8 cellular contexts compared by ENCODE assay signal in the genomic region with DNA sequence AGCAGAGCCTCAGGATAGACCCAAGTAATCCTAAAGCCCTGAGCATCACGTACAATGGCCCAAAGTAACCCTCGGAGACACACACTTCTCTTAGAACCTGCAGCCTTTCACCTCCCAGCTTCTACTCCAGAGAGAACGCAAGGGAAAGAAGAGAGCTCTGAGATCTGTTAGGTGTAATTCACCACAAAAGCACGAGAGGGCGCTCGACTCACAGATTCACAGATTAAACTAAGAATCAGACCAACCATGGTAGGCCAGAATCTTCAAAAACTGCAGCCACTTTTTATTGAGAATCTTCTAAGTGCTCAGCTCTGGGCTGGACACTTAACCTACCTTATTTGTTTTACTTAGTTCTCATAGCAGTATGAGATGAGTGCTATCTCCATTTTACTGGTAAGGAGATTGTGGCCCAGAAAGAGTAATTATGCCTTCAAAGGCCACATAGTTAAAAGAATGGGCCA. TPM values are rescaled to one million over a fixed set of nuclear protein-coding genes. Genes with fewer than 3 reads are reported as not detected.
DNase-seq lines count a peak whose midpoint lies in the region; ATAC-seq, FAIRE-seq and TF ChIP-seq lines count a peak whose summit lies in the region.

No MANE protein-coding gene starts in this region.

- H3K4me3 ChIP-seq in AG10803 (ENCODE audit: low read length), result peak overlapping the region; percentile 50
- peak overlapping the region; percentile 99 for H3K4me3 ChIP-seq in LNCaP clone FGC (ENCODE audit: low read depth, low read length)
- peak overlapping the region; percentile 97 for H3K4me3 ChIP-seq in fibroblast of pulmonary artery (replicated peaks; ENCODE audit: low read depth, low read length)

- no peak overlapping the region for H3K27ac ChIP-seq in RWPE1

- H3K4me3 Mint-ChIP-seq in activated T-helper 17 cell treated with anti-CD3 and anti-CD28 coated beads, Interleukin-2, amount 50 U/mL, for 72 hours, result peak overlapping the region; percentile 99
- peak overlapping the region; percentile 98 to 99 (median 99) for H3K4me3 Mint-ChIP-seq in nephron

- no peaks in the 10 kb centered on the region for H3K9me3 Mint-ChIP-seq in activated T-helper 17 cell treated with anti-CD3 and anti-CD28 coated beads, Interleukin-2, amount 50 U/mL, for 72 hours
- no peaks in the 10 kb centered on the region for H3K9me3 Mint-ChIP-seq in nephron

- CTCF ChIA-PET in RWPE1 (lab: Yijun Ruan, JAX), result interaction anchor here (0.6 to 3.0 kb wide), 21 partner anchors 8 to 481 kb away, joined by 3 to 20 read pairs (median 4); partner anchors contain the start of genes ARF3, RND1, WNT1 and WNT10B

- peak; percentile 86 for TF ChIP-seq CTCF in AG10803 (conservative IDR thresholded peaks at IDR 0.05; ENCODE audit: low read length)
- peak; percentile 82 for TF ChIP-seq CTCF in LNCaP clone FGC (IDR thresholded peaks at IDR 0.05; ENCODE audit: control insufficient read depth, extremely low read depth, insufficient read depth)
- peak; percentile 86 for TF ChIP-seq CTCF in RWPE1 (conservative IDR thresholded peaks at IDR 0.05; ENCODE audit: low read depth)
- TF ChIP-seq CTCF in fibroblast of pulmonary artery (IDR thresholded peaks at IDR 0.05; ENCODE audit: low read length, missing control alignments), result peak; percentile 81
- peak; percentile 88 to 91 (median 91) for TF ChIP-seq CTCF in nephron (IDR thresholded peaks at IDR 0.05; ENCODE audit: unreplicated experiment in 3 of 3)

- H3K27me3 Mint-ChIP-seq in activated T-helper 17 cell treated with anti-CD3 and anti-CD28 coated beads, Interleukin-2, amount 50 U/mL, for 72 hours, result no peaks in the 10 kb centered on the region
- peaks cover 3% of the 10 kb centered on the region for H3K27me3 Mint-ChIP-seq in nephron (ENCODE audit: low read depth)

- POLR2A ChIA-PET in RWPE1 (lab: Yijun Ruan, JAX; ENCODE audit: low non-redundant PET), result interaction anchor here (1.2 kb wide), 1 partner anchor 68 kb away, joined by 9 read pairs; no protein-coding TSS in a partner anchor

- DNase-seq in AG10803 (ENCODE audit: low read depth) (peak; percentile 85), GM19239 (ENCODE audit: insufficient read length, low spot score) (peak; percentile 66), LNCaP clone FGC (ENCODE audit: low read depth) (peak; percentile 76), RWPE1 (ENCODE audit: low spot score) (peak; percentile 76), fibroblast of pulmonary artery (ENCODE audit: low read depth) (peak; percentile 94)
- DNase-seq in stimulated activated naive CD4-positive, alpha-beta T cell (lab: John Stamatoyannopoulos, UW), result peak; percentile 57 to 93 (median 80)

- peak; percentile 94 for FAIRE-seq in GM19239 (lab: Jason Lieb, UNC)

- peak overlapping the region; percentile 96 for H3K27ac Mint-ChIP-seq in activated T-helper 17 cell treated with anti-CD3 and anti-CD28 coated beads, Interleukin-2, amount 50 U/mL, for 72 hours
- H3K27ac Mint-ChIP-seq in nephron, result peak overlapping the region; percentile 74 to 83 (median 83)

- H3K36me3 Mint-ChIP-seq in activated T-helper 17 cell treated with anti-CD3 and anti-CD28 coated beads, Interleukin-2, amount 50 U/mL, for 72 hours (ENCODE audit: low read depth), result peaks cover 34% of the 10 kb centered on the region
- H3K36me3 Mint-ChIP-seq in nephron (ENCODE audit: low read depth), result peaks cover 5% of the 10 kb centered on the region

- H3K4me1 Mint-ChIP-seq in activated T-helper 17 cell treated with anti-CD3 and anti-CD28 coated beads, Interleukin-2, amount 50 U/mL, for 72 hours, result peaks cover 23% of the 10 kb centered on the region
- H3K4me1 Mint-ChIP-seq in nephron, result peaks cover 30% of the 10 kb centered on the region

- ATAC-seq in activated T-helper 17 cell treated with anti-CD3 and anti-CD28 coated beads, Interleukin-2, amount 50 U/mL, for 72 hours (replicated peaks), result peak; percentile 33

RNA-seq across cellular contexts. Expression of gene DDX23, which starts 1.3 kb away (rescaled TPM):
- 100 to 1,000 TPM in 1 of 2 donors, 10 to 100 TPM in 1; 81.4 to 122 TPM for total RNA-seq in activated T-helper 17 cell treated with anti-CD3 and anti-CD28 coated beads, Interleukin-2, amount 50 U/mL, for 72 hours

RNA-seq across cellular contexts. Expression of gene RND1, which starts 12.4 kb away (rescaled TPM):
- 1 to 10 TPM; 2.5 to 4.2 TPM for total RNA-seq in activated T-helper 17 cell treated with anti-CD3 and anti-CD28 coated beads, Interleukin-2, amount 50 U/mL, for 72 hours

RNA-seq across cellular contexts. Expression of gene CACNB3, which starts 35.0 kb away (rescaled TPM):
- total RNA-seq in activated T-helper 17 cell treated with anti-CD3 and anti-CD28 coated beads, Interleukin-2, amount 50 U/mL, for 72 hours, result 10 to 100 TPM in 1 of 2 donors, 1 to 10 TPM in 1; 5.9 to 17.7 TPM
